ENCODE assay signal across 31 cellular contexts in genomic region chr14:86086962-86087361, GRCh38.
"Had no signal": no experiment of that assay in that cellular context is flagged by ENCODE, and none has a peak within 500 bp of the region (broad histone marks: within the 10 kb centered on the region; RNA-seq: fewer than 3 reads in every experiment).

No MANE protein-coding gene starts in this region.

- H3K4me3 Mint-ChIP-seq: activated CD4-positive, alpha-beta memory T cell treated with anti-CD3 and anti-CD28 coated beads, Interleukin-2, amount 10 ng/mL, durations not matched to agents 7 days and 5 days; activated CD4-positive, alpha-beta T cell treated with anti-CD3 and anti-CD28 coated beads, Interleukin-2, amount 10 ng/mL, durations not matched to agents 7 days and 5 days; activated naive CD4-positive, alpha-beta T cell treated with anti-CD3 and anti-CD28 coated beads, Interleukin-2, amount 50 U/mL, for 24 hours; activated naive CD8-positive, alpha-beta T cell treated with anti-CD3 and anti-CD28 coated beads, Interleukin-2, amount 50 U/mL, for 24 hours; activated T-cell treated with anti-CD3 and anti-CD28 coated beads, Interleukin-2, amount 50 U/mL, for 4 hours; activated T-helper 17 cell treated with anti-CD3 and anti-CD28 coated beads, Interleukin-2, amount 50 U/mL, for 72 hours; natural killer cell treated with Interleukin-12 subunit alpha and Interleukin-12 subunit beta and Interleukin-15 and Interleukin-18, amount 100 ng/mL, for 72 hours; stimulated activated effector memory CD8-positive, alpha-beta T cell treated with anti-CD3 and anti-CD28 coated beads, Interleukin-12 subunit alpha, Interleukin-12 subunit beta, amount 100 ng/mL, for 72 hours; stimulated activated naive CD8-positive, alpha-beta T cell treated with anti-CD3 and anti-CD28 coated beads, Interleukin-15, Interleukin-2, amounts not matched to agents 100 ng/mL and 50 ng/mL, for 24 hours; T-helper 1 cell treated with Interleukin-12 subunit alpha and Interleukin-12 subunit beta and Interleukin-4 antibody, amounts not matched to agents 30 μg/mL and 1 μg/mL, for 36 hours had no signal

- H3K4me3 ChIP-seq: dorsolateral prefrontal cortex, gastrocnemius medialis, mucosa of descending colon, pancreas, prostate gland, sigmoid colon, thoracic aorta had no signal

- H3K36me3 ChIP-seq: gastrocnemius medialis, neutrophil, pancreas, prostate gland, sigmoid colon, thoracic aorta, WERI-Rb-1 had no signal

- H3K27ac ChIP-seq: dorsolateral prefrontal cortex, gastrocnemius medialis, neutrophil, pancreas, prostate gland, sigmoid colon, thoracic aorta, WERI-Rb-1 had no signal

- H3K4me1 Mint-ChIP-seq: activated T-helper 17 cell treated with anti-CD3 and anti-CD28 coated beads, Interleukin-2, amount 50 U/mL, for 72 hours had no signal

- H3K9me3 Mint-ChIP-seq: stimulated activated effector memory CD8-positive, alpha-beta T cell treated with anti-CD3 and anti-CD28 coated beads, Interleukin-12 subunit alpha, Interleukin-12 subunit beta, amount 100 ng/mL, for 72 hours had no signal

- H3K27ac Mint-ChIP-seq: activated CD4-positive, alpha-beta memory T cell treated with anti-CD3 and anti-CD28 coated beads, Interleukin-2, amount 10 ng/mL, durations not matched to agents 7 days and 5 days; activated CD4-positive, alpha-beta T cell treated with anti-CD3 and anti-CD28 coated beads, Interleukin-2, amount 10 ng/mL, durations not matched to agents 7 days and 5 days; activated naive CD4-positive, alpha-beta T cell treated with anti-CD3 and anti-CD28 coated beads, Interleukin-2, amount 50 U/mL, for 24 hours; activated naive CD8-positive, alpha-beta T cell treated with anti-CD3 and anti-CD28 coated beads, Interleukin-2, amount 50 U/mL, for 24 hours; activated T-helper 17 cell treated with anti-CD3 and anti-CD28 coated beads, Interleukin-2, amount 50 U/mL, for 72 hours; natural killer cell treated with Interleukin-12 subunit alpha and Interleukin-12 subunit beta and Interleukin-15 and Interleukin-18, amount 100 ng/mL, for 72 hours; stimulated activated effector memory CD8-positive, alpha-beta T cell treated with anti-CD3 and anti-CD28 coated beads, Interleukin-12 subunit alpha, Interleukin-12 subunit beta, amount 100 ng/mL, for 72 hours; stimulated activated naive CD8-positive, alpha-beta T cell treated with anti-CD3 and anti-CD28 coated beads, Interleukin-15, Interleukin-2, amounts not matched to agents 100 ng/mL and 50 ng/mL, for 24 hours; T-helper 1 cell treated with Interleukin-12 subunit alpha and Interleukin-12 subunit beta and Interleukin-4 antibody, amounts not matched to agents 30 μg/mL and 1 μg/mL, for 36 hours had no signal

- H3K27me3 Mint-ChIP-seq: activated CD4-positive, alpha-beta memory T cell treated with anti-CD3 and anti-CD28 coated beads, Interleukin-2, amount 10 ng/mL, durations not matched to agents 7 days and 5 days; activated CD4-positive, alpha-beta T cell treated with anti-CD3 and anti-CD28 coated beads, Interleukin-2, amount 10 ng/mL, durations not matched to agents 7 days and 5 days; activated naive CD4-positive, alpha-beta T cell treated with anti-CD3 and anti-CD28 coated beads, Interleukin-2, amount 50 U/mL, for 24 hours; activated naive CD8-positive, alpha-beta T cell treated with anti-CD3 and anti-CD28 coated beads, Interleukin-2, amount 50 U/mL, for 24 hours; activated T-helper 17 cell treated with anti-CD3 and anti-CD28 coated beads, Interleukin-2, amount 50 U/mL, for 72 hours; natural killer cell treated with Interleukin-12 subunit alpha and Interleukin-12 subunit beta and Interleukin-15 and Interleukin-18, amount 100 ng/mL, for 72 hours; stimulated activated naive CD8-positive, alpha-beta T cell treated with anti-CD3 and anti-CD28 coated beads, Interleukin-15, Interleukin-2, amounts not matched to agents 100 ng/mL and 50 ng/mL, for 24 hours had no signal

- H3K36me3 Mint-ChIP-seq: stimulated activated effector memory CD8-positive, alpha-beta T cell treated with anti-CD3 and anti-CD28 coated beads, Interleukin-12 subunit alpha, Interleukin-12 subunit beta, amount 100 ng/mL, for 72 hours had no signal

- H3K27me3 ChIP-seq: dorsolateral prefrontal cortex, gastrocnemius medialis, neutrophil, pancreas, sigmoid colon had no signal

- H3K4me1 ChIP-seq: gastrocnemius medialis, pancreas, prostate gland, sigmoid colon had no signal

- H3K9me3 ChIP-seq: gastrocnemius medialis, neutrophil, pancreas, prostate gland, thoracic aorta had no signal

- DNase-seq: activated CD4-positive, alpha-beta memory T cell treated with anti-CD3 and anti-CD28 coated beads, Interleukin-2, amount 10 ng/mL, durations not matched to agents 7 days and 5 days; activated CD4-positive, alpha-beta T cell treated with anti-CD3 and anti-CD28 coated beads, Interleukin-2, amount 10 ng/mL, durations not matched to agents 7 days and 5 days; activated CD4-positive, CD25-positive, alpha-beta regulatory T cell treated with anti-CD3 and anti-CD28 coated beads, Interleukin-2, amount 50 U/mL, for 72 hours; activated CD8-positive, alpha-beta memory T cell treated with anti-CD3 and anti-CD28 coated beads, Interleukin-2, amount 50 U/mL, for 48 hours; activated naive CD8-positive, alpha-beta T cell treated with anti-CD3 and anti-CD28 coated beads, Interleukin-2, amount 50 U/mL, for 24 hours; activated T-cell treated with anti-CD3 and anti-CD28 coated beads, Interleukin-2, amount 50 U/mL, for 4 hours; anterior cingulate cortex; dorsolateral prefrontal cortex; effector memory CD4-positive, alpha-beta T cell; gastrocnemius medialis; glutamatergic neuron; hippocampal formation; left cardiac atrium; left ventricle myocardium superior; mucosa of descending colon; pancreas; sigmoid colon; small intestine; stimulated activated CD4-positive, alpha-beta T cell treated with anti-CD3 and anti-CD28 coated beads, Interleukin-4, amount 100 ng/mL, for 24 hours; T1000; trophoblast cell; WERI-Rb-1 had no signal
